ENCODE assay signal across 9 cellular contexts in the genomic region with DNA sequence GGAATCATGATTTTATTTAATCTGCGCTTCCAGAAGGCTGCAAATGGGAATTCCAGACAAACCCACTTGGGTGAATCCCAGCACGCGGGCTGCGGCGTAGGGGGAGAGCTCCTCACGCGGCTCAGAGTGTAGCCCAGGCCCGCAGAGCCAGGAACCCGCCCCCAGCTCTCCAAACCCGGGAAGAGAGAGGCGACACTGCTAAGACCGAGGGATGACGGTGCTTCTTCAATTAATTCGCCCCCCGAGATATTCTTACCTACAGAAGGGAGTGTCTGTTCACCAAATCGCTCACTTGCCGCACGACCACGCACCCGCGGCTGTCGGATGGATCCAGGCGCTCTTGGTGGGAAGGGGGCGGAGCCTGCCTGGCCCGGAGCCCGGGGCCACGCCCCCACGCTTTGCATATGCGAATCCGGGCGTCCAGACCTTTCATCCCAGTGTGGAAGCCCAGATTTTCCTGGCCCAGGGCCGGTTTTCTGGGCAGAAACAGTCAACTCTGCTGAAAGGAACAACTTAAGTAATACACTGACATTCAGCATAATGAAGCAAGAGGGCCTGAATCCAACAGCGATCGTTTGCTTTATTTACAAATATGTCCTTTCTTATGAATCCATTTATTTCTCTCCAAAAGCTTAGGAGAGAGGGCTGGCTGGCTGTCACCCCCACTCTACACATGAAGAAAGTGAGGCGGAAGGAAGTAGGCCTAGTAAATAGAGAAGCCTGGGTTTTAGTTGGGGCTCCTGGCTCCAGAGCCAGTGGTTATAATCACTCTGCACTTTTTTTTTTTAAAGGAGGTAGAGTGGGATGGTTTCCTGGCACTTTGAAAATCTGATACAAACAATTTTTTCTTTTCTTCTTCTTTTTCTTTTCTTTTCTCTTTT. TPM values are rescaled to one million over a fixed set of nuclear protein-coding genes. Genes with fewer than 3 reads are reported as not detected.
A peak's percentile ranks its signal among the peaks of the same experiment; 100 is the strongest.
DNase-seq lines count a peak whose midpoint lies in the region; ATAC-seq and TF ChIP-seq lines count a peak whose summit lies in the region.
"Had no signal": no experiment of that assay in that cellular context is flagged by ENCODE, and none has a peak within 500 bp of the region (broad histone marks: within the 10 kb centered on the region; RNA-seq: fewer than 3 reads in every experiment).

TSS of gene SLC19A3 (minus strand) at position 342 of the 881 bp plus-strand sequence. CDS start 15,710 bp downstream, outside the sequence.

- H3K27me3 ChIP-seq in SJSA1 (replicated peaks) (peaks cover 5% of the 10 kb centered on the region; the same call in 1 of the 2 replicates), tibial nerve (no peaks in the 10 kb centered on the region)

- H3K4me1 Mint-ChIP-seq in activated CD4-positive, alpha-beta T cell treated with anti-CD3 and anti-CD28 coated beads, Interleukin-2, amount 10 ng/mL, durations not matched to agents 24 days and 14 days, result no peaks in the 10 kb centered on the region
- H3K4me1 Mint-ChIP-seq in activated CD4-positive, alpha-beta T cell treated with anti-CD3 and anti-CD28 coated beads, Interleukin-2, amount 10 ng/mL, durations not matched to agents 7 days and 5 days, result no peaks in the 10 kb centered on the region

- TF ChIP-seq CTCF in mucosa of descending colon (IDR thresholded peaks at IDR 0.05) (no peak), tibial nerve (IDR thresholded peaks at IDR 0.05) (no peak)

- H3K9me3 Mint-ChIP-seq in activated CD4-positive, alpha-beta T cell treated with anti-CD3 and anti-CD28 coated beads, Interleukin-2, amount 10 ng/mL, durations not matched to agents 24 days and 14 days, result no peaks in the 10 kb centered on the region
- H3K9me3 Mint-ChIP-seq in activated CD4-positive, alpha-beta T cell treated with anti-CD3 and anti-CD28 coated beads, Interleukin-2, amount 10 ng/mL, durations not matched to agents 7 days and 5 days, result no peaks in the 10 kb centered on the region

- TF ChIP-seq POLR2A in tibial nerve (IDR thresholded peaks at IDR 0.05), result no peak

- H3K9me3 ChIP-seq in SJSA1 (replicated peaks) (no peaks in the 10 kb centered on the region; the same call in 1 of the 2 replicates), mucosa of descending colon (no peaks in the 10 kb centered on the region), tibial nerve (no peaks in the 10 kb centered on the region)

- TF ChIP-seq EP300 in tibial nerve (IDR thresholded peaks at IDR 0.05), result peak in 1 of 2 donors; percentile 57

- intact Hi-C loops in activated CD4-positive, alpha-beta T cell treated with anti-CD3 and anti-CD28 coated beads, Interleukin-2, amount 10 ng/mL, durations not matched to agents 24 days and 14 days (cut with micrococcal nuclease), result no loop called here
- intact Hi-C loops in mucosa of descending colon (cut with DNase I, micrococcal nuclease), result no loop called here

- DNase-seq in activated CD4-positive, alpha-beta T cell treated with anti-CD3 and anti-CD28 coated beads, Interleukin-2, amount 10 ng/mL, durations not matched to agents 24 days and 14 days, result peak; percentile 58
- DNase-seq in activated CD4-positive, alpha-beta T cell treated with anti-CD3 and anti-CD28 coated beads, Interleukin-2, amount 10 ng/mL, durations not matched to agents 7 days and 5 days, result no peak
- DNase-seq in SJSA1 (ENCODE audit: low read depth in 1 of 2, low spot score in 2 of 2), result peak; percentile 37 to 53
- DNase-seq in fibroblast of peridontal ligament (ENCODE audit: extremely low read depth), result peak; percentile 86
- DNase-seq in mucosa of descending colon, result peak; percentile 93 to 97 (median 94)
- DNase-seq in tibial nerve (ENCODE audit: low spot score in 2 of 2), result peak; percentile 75 to 84
- no peak for DNase-seq in NCI-H1694 treated with DMSO at 0.1 percent for 48 hours (lab: John Stamatoyannopoulos, UW)

- H3K4me3 Mint-ChIP-seq in activated CD4-positive, alpha-beta T cell treated with anti-CD3 and anti-CD28 coated beads, Interleukin-2, amount 10 ng/mL, durations not matched to agents 24 days and 14 days, result no peak within 1 kb of the TSS
- no peak within 1 kb of the TSS for H3K4me3 Mint-ChIP-seq in activated CD4-positive, alpha-beta T cell treated with anti-CD3 and anti-CD28 coated beads, Interleukin-2, amount 10 ng/mL, durations not matched to agents 7 days and 5 days

- POLR2A ChIA-PET in activated CD4-positive, alpha-beta T cell treated with anti-CD3 and anti-CD28 coated beads, Interleukin-2, amount 10 ng/mL, durations not matched to agents 7 days and 5 days (lab: Charles Lee), result interaction anchor here (0.6 kb wide), 1 partner anchor 8 kb away, joined by 3 read pairs; no protein-coding TSS in a partner anchor

- no peaks in the 10 kb centered on the region for H3K36me3 ChIP-seq in SJSA1
- H3K36me3 ChIP-seq in mucosa of descending colon (ENCODE audit: low read depth), result no peaks in the 10 kb centered on the region
- no peaks in the 10 kb centered on the region for H3K36me3 ChIP-seq in tibial nerve

- CTCF ChIA-PET in activated CD4-positive, alpha-beta T cell treated with anti-CD3 and anti-CD28 coated beads, Interleukin-2, amount 10 ng/mL, durations not matched to agents 7 days and 5 days (lab: Charles Lee), result interaction anchor here (0.5 kb wide), 1 partner anchor 20 kb away, joined by 3 read pairs; no protein-coding TSS in a partner anchor

- ATAC-seq in mucosa of descending colon, result peak; percentile 98
- no peak for ATAC-seq in HG03139 (IDR thresholded peaks at IDR 0.05; ENCODE audit: unreplicated experiment)

- peak within 1 kb of the TSS; percentile 21 for H3K4me3 ChIP-seq in SJSA1
- H3K4me3 ChIP-seq in mucosa of descending colon, result peak within 1 kb of the TSS; percentile 24
- peak within 1 kb of the TSS; percentile 23 to 48 (median 25) for H3K4me3 ChIP-seq in tibial nerve

- H3K4me1 ChIP-seq in SJSA1 (replicated peaks) (0 out of 2 replicates have a peak, but pooled peaks cover 4% of the 10 kb centered on the region), mucosa of descending colon (ENCODE audit: low read depth) (peaks cover 8% of the 10 kb centered on the region), tibial nerve (peaks cover 0 to 15% (median 0%) of the 10 kb centered on the region in 4 donors)

- no peak within 1 kb of the TSS for H3K27ac Mint-ChIP-seq in activated CD4-positive, alpha-beta T cell treated with anti-CD3 and anti-CD28 coated beads, Interleukin-2, amount 10 ng/mL, durations not matched to agents 24 days and 14 days
- no peak within 1 kb of the TSS for H3K27ac Mint-ChIP-seq in activated CD4-positive, alpha-beta T cell treated with anti-CD3 and anti-CD28 coated beads, Interleukin-2, amount 10 ng/mL, durations not matched to agents 7 days and 5 days

- H3K27me3 Mint-ChIP-seq in activated CD4-positive, alpha-beta T cell treated with anti-CD3 and anti-CD28 coated beads, Interleukin-2, amount 10 ng/mL, durations not matched to agents 24 days and 14 days, result peaks cover 14% of the 10 kb centered on the region
- H3K27me3 Mint-ChIP-seq in activated CD4-positive, alpha-beta T cell treated with anti-CD3 and anti-CD28 coated beads, Interleukin-2, amount 10 ng/mL, durations not matched to agents 7 days and 5 days, result peaks cover 8% of the 10 kb centered on the region

- 2 to 3% methylated on average over 35 of the region's 35 CpGs for WGBS in tibial nerve, 2 donors

- H3K27ac ChIP-seq in SJSA1 (no peak within 1 kb of the TSS), tibial nerve (peak within 1 kb of the TSS; percentile 29 to 84 (median 50))

- H3K36me3 Mint-ChIP-seq in activated CD4-positive, alpha-beta T cell treated with anti-CD3 and anti-CD28 coated beads, Interleukin-2, amount 10 ng/mL, durations not matched to agents 24 days and 14 days (ENCODE audit: low read depth), result no peaks in the 10 kb centered on the region
- no peaks in the 10 kb centered on the region for H3K36me3 Mint-ChIP-seq in activated CD4-positive, alpha-beta T cell treated with anti-CD3 and anti-CD28 coated beads, Interleukin-2, amount 10 ng/mL, durations not matched to agents 7 days and 5 days (ENCODE audit: low read depth)

RNA-seq across cellular contexts. Expression of gene SLC19A3, which starts in this region (rescaled TPM):
- not detected in 2 replicates for total RNA-seq in activated CD4-positive, alpha-beta T cell treated with anti-CD3 and anti-CD28 coated beads, Interleukin-2, amount 10 ng/mL, durations not matched to agents 24 days and 14 days
- not detected for total RNA-seq in activated CD4-positive, alpha-beta T cell treated with anti-CD3 and anti-CD28 coated beads, Interleukin-2, amount 10 ng/mL, durations not matched to agents 7 days and 5 days
- total RNA-seq in SJSA1 (2014; rRNA removed; shearing (Covaris generic)), result not detected in 2 replicates
- 10 to 100 TPM in 2 of 3 donors, 1 to 10 TPM in 1; 4.5 to 28.8 (median 21.6) TPM for total RNA-seq in mucosa of descending colon
- 10 to 100 TPM; 20.4 to 52.1 (median 39.6) TPM for total RNA-seq in tibial nerve
- total RNA-seq: activated CD8-positive, alpha-beta memory T cell treated with anti-CD3 and anti-CD28 coated beads for 36 hours had no signal

Comparison
In these comparisons a context has a peak if more than half of its experiments do, and no peak if none do; other contexts are left out.
1. Peak in DNase-seq in activated CD4-positive, alpha-beta T cell treated with anti-CD3 and anti-CD28 coated beads, Interleukin-2, amount 10 ng/mL, durations not matched to agents 24 days and 14 days; RNA of the gene not detected or under 1 TPM.
2. Peak in DNase-seq and H3K4me3 ChIP-seq in SJSA1; RNA of the gene not detected or under 1 TPM.
3. DNase-seq: peak in fibroblast of peridontal ligament (single experiment), mucosa of descending colon (3 of 3) and tibial nerve (2 of 2); none in activated CD4-positive, alpha-beta T cell treated with anti-CD3 and anti-CD28 coated beads, Interleukin-2, amount 10 ng/mL, durations not matched to agents 7 days and 5 days (single experiment) and NCI-H1694 treated with DMSO at 0.1 percent for 48 hours (single experiment).
4. Peak in every context shown above with its lines, with median percentiles within 50 percentile points of each other: H3K4me3 ChIP-seq.